30 cellular contexts compared by ENCODE assay signal in the genomic region with DNA sequence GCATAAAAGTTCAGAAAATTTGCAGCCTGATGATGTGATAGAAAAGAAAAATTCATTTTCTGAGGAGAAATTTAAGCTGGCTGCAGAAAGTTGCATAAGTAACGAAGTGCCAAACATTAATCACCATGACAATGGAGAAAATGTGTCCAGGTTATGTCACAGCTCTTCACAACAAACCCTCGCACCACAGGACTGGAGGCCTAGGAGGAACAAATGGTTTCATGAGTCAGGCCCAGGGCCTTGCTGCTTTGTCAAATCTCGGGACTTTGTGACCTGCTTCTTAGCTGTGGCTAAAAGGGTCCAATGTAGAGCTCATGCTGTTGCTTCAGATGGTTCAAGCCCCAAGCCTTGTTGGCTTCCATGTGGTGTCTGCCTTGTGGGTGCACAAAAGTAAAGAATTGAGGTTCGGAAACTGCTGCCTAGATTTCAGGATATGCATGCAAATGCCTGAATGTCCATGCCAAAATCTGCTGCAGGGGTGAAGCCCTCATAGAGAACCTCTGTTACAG.
"Had no signal": no experiment of that assay in that cellular context is flagged by ENCODE, and none has a peak within 500 bp of the region (broad histone marks: within the 10 kb centered on the region; RNA-seq: fewer than 3 reads in every experiment).

No MANE protein-coding gene starts in this region.

- H3K27ac ChIP-seq: adrenal gland, ascending aorta, brain microvascular endothelial cell, esophagus muscularis mucosa, foreskin keratinocyte, gastrocnemius medialis, heart left ventricle, WERI-Rb-1 had no signal

- H3K4me3 ChIP-seq: adrenal gland, ascending aorta, esophagus muscularis mucosa, gastrocnemius medialis, heart left ventricle had no signal

- DNase-seq: activated B cell treated with CpG ODN at 0.5 μM for 24 hours; activated CD4-positive, alpha-beta T cell treated with anti-CD3 and anti-CD28 coated beads for 48 hours; activated CD4-positive, alpha-beta T cell treated with anti-CD3 and anti-CD28 coated beads, Interleukin-2, amount 50 U/mL, for 1 hour; activated CD4-positive, alpha-beta T cell treated with anti-CD3 and anti-CD28 coated beads, Interleukin-2, amount 50 U/mL, for 48 hours; activated CD8-positive, alpha-beta memory T cell treated with anti-CD3 and anti-CD28 coated beads for 24 hours; activated CD8-positive, alpha-beta T cell treated with anti-CD3 and anti-CD28 coated beads for 36 hours; activated effector memory CD4-positive, alpha-beta T cell treated with Interleukin-2 at 50 U/mL for 16 hours; activated gamma-delta T cell treated with Interleukin-2 at 50 U/mL for 16 hours; activated naive CD4-positive, alpha-beta T cell treated with anti-CD3 and anti-CD28 coated beads, Interleukin-2, amount 50 U/mL, for 16 hours; activated naive CD4-positive, alpha-beta T cell treated with Interleukin-2 at 50 U/mL for 16 hours; activated naive CD8-positive, alpha-beta T cell treated with anti-CD3 and anti-CD28 coated beads, Interleukin-2, amount 50 U/mL, for 24 hours; activated T-cell treated with anti-CD3 and anti-CD28 coated beads, Interleukin-2, amount 50 U/mL, for 4 hours; adrenal gland; brain microvascular endothelial cell; caudate nucleus; cortex of kidney; dermis blood vessel endothelial cell; effector CD4-positive, alpha-beta T cell; effector memory CD8-positive, alpha-beta T cell; erythroblast; foreskin keratinocyte; gastrocnemius medialis; glutamatergic neuron; heart left ventricle; T-helper 1 cell; T-helper 17 cell; T1000; WERI-Rb-1 had no signal

- H3K4me1 ChIP-seq: adrenal gland, ascending aorta, esophagus muscularis mucosa, foreskin keratinocyte, gastrocnemius medialis, heart left ventricle had no signal

- H3K36me3 ChIP-seq: adrenal gland, ascending aorta, brain microvascular endothelial cell, esophagus muscularis mucosa, gastrocnemius medialis, heart left ventricle, WERI-Rb-1 had no signal

- H3K27me3 ChIP-seq: adrenal gland, ascending aorta, brain microvascular endothelial cell, esophagus muscularis mucosa, foreskin keratinocyte, gastrocnemius medialis, heart left ventricle had no signal

- H3K9me3 ChIP-seq: gastrocnemius medialis had no signal
